In genomic region chrX:20252392-20253231, GRCh38 we compare ENCODE assay signal across 8 cellular contexts. TPM values are rescaled to one million over a fixed set of nuclear protein-coding genes. Genes with fewer than 3 reads are reported as not detected.
A peak's percentile ranks its signal among the peaks of the same experiment; 100 is the strongest.
DNase-seq lines count a peak whose midpoint lies in the region; ATAC-seq and TF ChIP-seq lines count a peak whose summit lies in the region.

No MANE protein-coding gene starts in this region.

- H4K91ac ChIP-seq in trophoblast cell (ENCODE audit: low read depth, low read length), result no peak overlapping the region

- H2AK5ac ChIP-seq in trophoblast cell (ENCODE audit: low read length), result no peak overlapping the region

- H3K9ac ChIP-seq in OCI-LY1 (ENCODE audit: low read length) (no peak overlapping the region), trophoblast cell (ENCODE audit: low read length) (no peak overlapping the region)

- peak overlapping the region; percentile 65 for H3K18ac ChIP-seq in trophoblast cell (ENCODE audit: low read length)

- CTCF ChIA-PET in Calu3 (lab: Charles Lee), result interaction anchor here (0.5 to 2.2 kb wide), 4 partner anchors 75 to 1493 kb away, joined by 4 to 8 read pairs (median 6); no protein-coding TSS in a partner anchor

- no peaks in the 10 kb centered on the region for H3K4me1 Mint-ChIP-seq in Calu3 (ENCODE audit: low read depth, unreplicated experiment)

- H3K4ac ChIP-seq in trophoblast cell (ENCODE audit: low read depth, low read length), result peak overlapping the region; percentile 17

- H2BK120ac ChIP-seq in trophoblast cell (ENCODE audit: insufficient read depth, low read length, poor library complexity), result no peak overlapping the region

- H3K4me2 ChIP-seq in OCI-LY1 (ENCODE audit: low read length) (no peak overlapping the region), trophoblast cell (ENCODE audit: low read length) (no peak overlapping the region)

- intact Hi-C loops in Calu3 (cut with micrococcal nuclease; ENCODE audit: unreplicated experiment), result loop anchor here (1.0 to 2.0 kb wide), 2 partner anchors 190 to 264 kb away; no protein-coding TSS in a partner anchor

- H3K4me3 ChIP-seq in OCI-LY1 (ENCODE audit: low read depth, low read length, poor library complexity, severe bottlenecking), result no peak overlapping the region
- no peak overlapping the region for H3K4me3 ChIP-seq in trophoblast cell (ENCODE audit: low read depth, low read length)

- DNase-seq in Calu3 (peak; percentile 80), activated T-cell treated with anti-CD3 and anti-CD28 coated beads for 4 hours (peak; percentile 63), fibroblast of peridontal ligament (ENCODE audit: extremely low read depth) (peak; percentile 59), trophoblast cell (peak; percentile 33 to 79), NCI-H1436 treated with DMSO at 0.1 percent for 48 hours (lab: John Stamatoyannopoulos, UW) (no peak)

- H2AFZ ChIP-seq in OCI-LY1 (ENCODE audit: low read length) (no peak overlapping the region), trophoblast cell (ENCODE audit: insufficient read depth, low read length, poor library complexity) (no peak overlapping the region)

- peak overlapping the region; percentile 42 for H3K27ac Mint-ChIP-seq in Calu3 (ENCODE audit: unreplicated experiment)

- H3K4me1 ChIP-seq in OCI-LY1 (ENCODE audit: insufficient read depth, low read length, severe bottlenecking) (no peaks in the 10 kb centered on the region), trophoblast cell (ENCODE audit: control insufficient read depth in 1 of 2, insufficient read depth in 2 of 2, low read length in 2 of 2) (peaks cover 4 to 5% of the 10 kb centered on the region in 2 experiments)

- peak; percentile 65 for TF ChIP-seq CTCF in Calu3 (IDR thresholded peaks at IDR 0.05; ENCODE audit: unreplicated experiment)
- TF ChIP-seq CTCF in OCI-LY1 (IDR thresholded peaks at IDR 0.05; ENCODE audit: low read length), result peak; percentile 57

- H3K23ac ChIP-seq in trophoblast cell (ENCODE audit: low read length), result no peak overlapping the region

- peaks cover 4% of the 10 kb centered on the region for H3K36me3 Mint-ChIP-seq in Calu3 (ENCODE audit: insufficient read depth, unreplicated experiment)

- no TSS peak for BruUV-seq in Calu3 (replicated peaks; lab: Mats Ljungman, UMichigan)

- H3K9me2 ChIP-seq in OCI-LY1 (ENCODE audit: low read depth, low read length), result no peaks in the 10 kb centered on the region

- H3K27ac ChIP-seq in OCI-LY1 (ENCODE audit: low read depth, low read length, poor library complexity, severe bottlenecking) (no peak overlapping the region), trophoblast cell (ENCODE audit: low read depth, low read length) (no peak overlapping the region)

- H3K79me2 ChIP-seq in OCI-LY1 (ENCODE audit: insufficient read depth, low read length) (0 out of 2 replicates have a peak, but pooled peaks cover 2% of the 10 kb centered on the region), trophoblast cell (ENCODE audit: control insufficient read depth, insufficient read depth, low read length, poor library complexity) (no peaks in the 10 kb centered on the region)

- H4K12ac ChIP-seq in trophoblast cell (ENCODE audit: low read depth, low read length), result peak overlapping the region; percentile 72

- H3K9me3 ChIP-seq in OCI-LY1 (ENCODE audit: low read length) (no peaks in the 10 kb centered on the region), trophoblast cell (ENCODE audit: insufficient read depth, low read depth, low read length) (no peaks in the 10 kb centered on the region)

- H3K36me3 ChIP-seq in OCI-LY1 (ENCODE audit: insufficient read depth, low read length) (0 out of 2 replicates have a peak, but pooled peaks cover 6% of the 10 kb centered on the region), trophoblast cell (ENCODE audit: control insufficient read depth in 1 of 2, insufficient read depth in 2 of 2, low read length in 2 of 2) (no peaks in the 10 kb centered on the region)

- peak overlapping the region; percentile 53 for H2BK12ac ChIP-seq in trophoblast cell (ENCODE audit: low read length)

- H4K8ac ChIP-seq in trophoblast cell (ENCODE audit: low read depth, low read length), result no peak overlapping the region

- H2BK5ac ChIP-seq in trophoblast cell (ENCODE audit: low read depth, low read length, poor library complexity), result no peak overlapping the region

- ATAC-seq in GM21717 (IDR thresholded peaks at IDR 0.05; ENCODE audit: unreplicated experiment) (peak; percentile 82), GM21737 (IDR thresholded peaks at IDR 0.05; ENCODE audit: unreplicated experiment) (no peak)

- H3K27me3 Mint-ChIP-seq in Calu3 (ENCODE audit: unreplicated experiment), result no peaks in the 10 kb centered on the region

- H3K27me3 ChIP-seq in OCI-LY1 (ENCODE audit: insufficient read depth, low read length), result no peaks in the 10 kb centered on the region
- H3K27me3 ChIP-seq in trophoblast cell (ENCODE audit: insufficient read depth, low read length), result no peaks in the 10 kb centered on the region

- no peak overlapping the region for H3K14ac ChIP-seq in trophoblast cell (ENCODE audit: low read length)

- no peaks in the 10 kb centered on the region for H3F3A ChIP-seq in OCI-LY1 (ENCODE audit: insufficient read depth, low read length)

- H3K4me3 Mint-ChIP-seq in Calu3 (ENCODE audit: low read depth, unreplicated experiment), result no peak overlapping the region

- no CpG with 5 or more reads among the region's 6 CpGs for WGBS in trophoblast cell (ENCODE audit: extremely low coverage, insufficient coverage, insufficient read length)

- H3K9me3 Mint-ChIP-seq in Calu3 (ENCODE audit: low read depth, unreplicated experiment), result no peaks in the 10 kb centered on the region

- H3K79me1 ChIP-seq in trophoblast cell (ENCODE audit: low read length), result no peaks in the 10 kb centered on the region

- H4K20me1 ChIP-seq in OCI-LY1 (ENCODE audit: insufficient read depth, low read length), result no peaks in the 10 kb centered on the region

RNA-seq across cellular contexts. Expression of gene RPS6KA3, which starts 14.1 kb away (rescaled TPM):
- total RNA-seq in Calu3 (2022), result 63.4 and 65.1 TPM in 2 replicates
- 12.1 and 12.6 TPM in 2 replicates for polyA plus RNA-seq in trophoblast cell (2013)
